8 cellular contexts compared by ENCODE assay signal in genomic region chr6:90816764-90817163, GRCh38.
"Had no signal": no experiment of that assay in that cellular context is flagged by ENCODE, and none has a peak within 500 bp of the region (broad histone marks: within the 10 kb centered on the region; RNA-seq: fewer than 3 reads in every experiment).

No MANE protein-coding gene starts in this region.

- H3K4me2 ChIP-seq: GM23338 had no signal

- H3K4me3 ChIP-seq: GM23248, GM23338, HAP-1 had no signal

- DNase-seq: GM23248, GOT3, H7, H9, HCEC 1CT, HFFc6 had no signal

- H3K9ac ChIP-seq: GM23248 had no signal

- H3K27ac ChIP-seq: GM23248 had no signal

- H3K36me3 ChIP-seq: HAP-1 had no signal

- H3K4me1 ChIP-seq: HAP-1 had no signal
